In genomic region chr15:35289029-35289617, GRCh38 we compare ENCODE assay signal across 8 cellular contexts.
DNase-seq lines count a peak whose midpoint lies in the region; ATAC-seq, FAIRE-seq and TF ChIP-seq lines count a peak whose summit lies in the region.

No MANE protein-coding gene starts in this region.

- peak; percentile 87 for TF ChIP-seq CTCF in AG04450 (IDR thresholded peaks at IDR 0.05; ENCODE audit: low read depth, low read length)
- TF ChIP-seq CTCF in GM13976 (IDR thresholded peaks at IDR 0.05; ENCODE audit: borderline replicate concordance, control extremely low read depth, extremely low read depth, insufficient read depth, missing control alignments): peak; percentile 55
- TF ChIP-seq CTCF in astrocyte of the spinal cord (IDR thresholded peaks at IDR 0.05; ENCODE audit: low read depth, low read length): peak; percentile 77
- TF ChIP-seq CTCF in kidney (IDR thresholded peaks at IDR 0.05; ENCODE audit: borderline replicate concordance, extremely low read depth, insufficient read depth): peak; percentile 64

- peak; percentile 81 for FAIRE-seq in kidney (lab: Jason Lieb, UNC)

- H3K27me3 ChIP-seq in AG04450 (ENCODE audit: control insufficient read depth, insufficient read depth, low read length) (no peaks in the 10 kb centered on the region), aorta (ENCODE audit: control insufficient read depth in 1 of 2, insufficient read depth in 2 of 2, low read length in 1 of 2) (no peaks in the 10 kb centered on the region)

- no peak overlapping the region for H3K4me3 ChIP-seq in AG04450 (ENCODE audit: low read depth, low read length)
- no peak overlapping the region for H3K4me3 ChIP-seq in astrocyte of the spinal cord (ENCODE audit: low read depth, low read length)
- H3K4me3 ChIP-seq in kidney (ENCODE audit: low read length in 2 of 2): no peak overlapping the region
- H3K4me3 ChIP-seq in aorta (ENCODE audit: low read length in 2 of 2): no peak overlapping the region

- no peaks in the 10 kb centered on the region for H3K36me3 ChIP-seq in kidney (ENCODE audit: control insufficient read depth in 1 of 2, insufficient read depth in 2 of 2, low read length in 2 of 2)
- no peaks in the 10 kb centered on the region for H3K36me3 ChIP-seq in aorta (ENCODE audit: control insufficient read depth in 1 of 2, insufficient read depth in 2 of 2, low read length in 1 of 2)

- peak; percentile 65 for ATAC-seq in aorta (ENCODE audit: low FRiP score)
- no peak for ATAC-seq in stimulated activated memory B cell treated with anti-CD40 and anti-IgM and Interleukin-4, amounts not matched to agents 10 μg/mL and 1 μg/mL and 100 μg/mL, for 72 hours

- POLR2A ChIA-PET in AG04450 (lab: Yijun Ruan, JAX): interaction anchor here (1.0 kb wide), 1 partner anchor 147 kb away, joined by 3 read pairs; no protein-coding TSS in a partner anchor

- in situ Hi-C loops in GM13976 (cut with MboI; ENCODE audit: low sequenced_read_pairs, unreplicated experiment): loop anchor here (25.0 kb wide), 1 partner anchor 202 kb away; the partner anchor contains the start of gene NANOGP8
- in situ Hi-C loops in astrocyte of the spinal cord (cut with HindIII; ENCODE audit: low sequenced_read_pairs): no loop called here

- no peaks in the 10 kb centered on the region for H3K27me3 Mint-ChIP-seq in stimulated activated memory B cell treated with anti-CD40 and anti-IgM and Interleukin-4, amounts not matched to agents 10 μg/mL and 1 μg/mL and 100 μg/mL, for 72 hours

- CTCF ChIA-PET in AG04450 (lab: Charles Lee): interaction anchor here (0.5 to 9.1 kb wide), 38 partner anchors 11 to 1844 kb away, joined by 3 to 188 read pairs (median 4); no protein-coding TSS in a partner anchor

- H3K27ac Mint-ChIP-seq in stimulated activated memory B cell treated with anti-CD40 and anti-IgM and Interleukin-4, amounts not matched to agents 10 μg/mL and 1 μg/mL and 100 μg/mL, for 72 hours: no peak overlapping the region

- H3K9ac ChIP-seq in kidney (ENCODE audit: low read length in 2 of 2): no peak overlapping the region

- peak; percentile 55 for DNase-seq in AG04450 (ENCODE audit: low read depth, low spot score)
- DNase-seq in GM13976 (ENCODE audit: low spot score): peak; percentile 37
- DNase-seq in NCI-H1694 treated with DMSO at 0.1 percent for 48 hours (lab: John Stamatoyannopoulos, UW): peak; percentile 76
- DNase-seq in astrocyte of the spinal cord (ENCODE audit: low read depth, low spot score): peak; percentile 73
- no peak for DNase-seq in kidney
- no peak for DNase-seq in aorta
- no peak for DNase-seq in activated CD8-positive, alpha-beta memory T cell treated with anti-CD3 and anti-CD28 coated beads, Interleukin-2, amount 50 U/mL, for 4 hours

- no peak overlapping the region for H3K4me3 Mint-ChIP-seq in stimulated activated memory B cell treated with anti-CD40 and anti-IgM and Interleukin-4, amounts not matched to agents 10 μg/mL and 1 μg/mL and 100 μg/mL, for 72 hours

- H3K27ac ChIP-seq in AG04450 (ENCODE audit: low read depth, low read length): no peak overlapping the region
- H3K27ac ChIP-seq in kidney (ENCODE audit: low read depth in 2 of 2, low read length in 2 of 2): no peak overlapping the region
- no peak overlapping the region for H3K27ac ChIP-seq in aorta (ENCODE audit: low read depth in 1 of 2, low read length in 2 of 2)

- WGBS in aorta, 2 donors: 19 to 20% methylated on average over 3 of the region's 3 CpGs

- no peaks in the 10 kb centered on the region for H3K4me1 Mint-ChIP-seq in stimulated activated memory B cell treated with anti-CD40 and anti-IgM and Interleukin-4, amounts not matched to agents 10 μg/mL and 1 μg/mL and 100 μg/mL, for 72 hours

- no peaks in the 10 kb centered on the region for H3K4me1 ChIP-seq in kidney (ENCODE audit: control insufficient read depth in 1 of 2, insufficient read depth in 1 of 2, low read depth in 1 of 2, low read length in 2 of 2)
- H3K4me1 ChIP-seq in aorta (ENCODE audit: control insufficient read depth in 1 of 2, insufficient read depth in 2 of 2, low read length in 2 of 2): no peaks in the 10 kb centered on the region

- intact Hi-C loops in kidney (cut with DNase I) (no loop called here), aorta (cut with DNase I) (loop anchor here in 1 of 2 donors (5.0 kb wide), 1 partner anchor 158 kb away; no protein-coding TSS in a partner anchor)

- no peaks in the 10 kb centered on the region for H3K9me3 ChIP-seq in AG04450 (ENCODE audit: control insufficient read depth, insufficient read depth, low read length)
- no peaks in the 10 kb centered on the region for H3K9me3 ChIP-seq in kidney (ENCODE audit: control insufficient read depth in 1 of 2, low read length in 2 of 2)
- no peaks in the 10 kb centered on the region for H3K9me3 ChIP-seq in aorta (ENCODE audit: control insufficient read depth, low read length)

- peaks cover 3% of the 10 kb centered on the region for H3K9me3 Mint-ChIP-seq in stimulated activated memory B cell treated with anti-CD40 and anti-IgM and Interleukin-4, amounts not matched to agents 10 μg/mL and 1 μg/mL and 100 μg/mL, for 72 hours

- H3K36me3 Mint-ChIP-seq in stimulated activated memory B cell treated with anti-CD40 and anti-IgM and Interleukin-4, amounts not matched to agents 10 μg/mL and 1 μg/mL and 100 μg/mL, for 72 hours: no peaks in the 10 kb centered on the region

Comparison
In these comparisons a context has a peak if more than half of its experiments do, and no peak if none do; other contexts are left out.
1. DNase-seq: peak in AG04450 (single experiment), GM13976 (single experiment), NCI-H1694 treated with DMSO at 0.1 percent for 48 hours (single experiment) and astrocyte of the spinal cord (single experiment); none in kidney (single experiment), aorta (0 of 2) and activated CD8-positive, alpha-beta memory T cell treated with anti-CD3 and anti-CD28 coated beads, Interleukin-2, amount 50 U/mL, for 4 hours (single experiment).
2. Peak in every context shown above with its lines, with median percentiles within 50 percentile points of each other: CTCF ChIP-seq.